ENCODE assay signal across 4 cellular contexts in the genomic region with DNA sequence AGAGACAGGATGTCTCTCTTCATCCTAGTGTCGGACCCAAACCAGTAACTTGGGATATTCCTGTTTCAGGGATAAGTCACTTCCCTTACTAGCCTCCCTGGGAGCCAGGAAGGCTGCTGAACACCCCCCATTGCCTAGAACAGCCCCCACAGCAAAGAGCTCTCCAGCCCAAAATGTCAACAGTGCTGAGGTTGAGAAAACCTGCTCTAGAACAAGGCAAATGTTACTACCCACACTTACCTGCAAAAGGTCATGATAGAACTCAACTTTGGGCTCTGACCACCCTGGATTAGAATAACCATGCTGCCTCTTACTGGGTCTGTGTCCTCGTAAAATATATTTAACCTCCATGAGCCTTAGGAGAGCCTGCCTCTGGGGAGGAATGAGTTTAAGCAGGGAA.
TF ChIP-seq lines count a peak whose summit lies in the region.

No MANE protein-coding gene starts in this region.

TF ChIP-seq in SK-N-SH, 30 proteins besides CTCF, POLR2A, EP300 and RAD21:
- no peak for TF ChIP-seq SMC3 (IDR thresholded peaks at IDR 0.05; ENCODE audit: low read depth, low read length)
- no peak for TF ChIP-seq TCF12 (IDR thresholded peaks at IDR 0.05)
- no peak for TF ChIP-seq TAF1 (IDR thresholded peaks at IDR 0.05; ENCODE audit: borderline replicate concordance, low read depth, low read length)
- TF ChIP-seq POLR2AphosphoS5 (IDR thresholded peaks at IDR 0.05; ENCODE audit: low read depth, low read length), result no peak
- TF ChIP-seq GATA2 (CRISPR knock-in tag; IDR thresholded peaks at IDR 0.05), result no peak
- no peak for TF ChIP-seq FOSL2 (IDR thresholded peaks at IDR 0.05; ENCODE audit: borderline replicate concordance, low read depth)
TF ChIP-seq in SK-N-SH: peak in this region for 0.

TF ChIP-seq in SK-N-SH treated with all-trans-retinoic acid at 6 μM for 48 hours, 23 proteins besides CTCF, POLR2A, EP300 and RAD21:
- TF ChIP-seq, protein P1, sequence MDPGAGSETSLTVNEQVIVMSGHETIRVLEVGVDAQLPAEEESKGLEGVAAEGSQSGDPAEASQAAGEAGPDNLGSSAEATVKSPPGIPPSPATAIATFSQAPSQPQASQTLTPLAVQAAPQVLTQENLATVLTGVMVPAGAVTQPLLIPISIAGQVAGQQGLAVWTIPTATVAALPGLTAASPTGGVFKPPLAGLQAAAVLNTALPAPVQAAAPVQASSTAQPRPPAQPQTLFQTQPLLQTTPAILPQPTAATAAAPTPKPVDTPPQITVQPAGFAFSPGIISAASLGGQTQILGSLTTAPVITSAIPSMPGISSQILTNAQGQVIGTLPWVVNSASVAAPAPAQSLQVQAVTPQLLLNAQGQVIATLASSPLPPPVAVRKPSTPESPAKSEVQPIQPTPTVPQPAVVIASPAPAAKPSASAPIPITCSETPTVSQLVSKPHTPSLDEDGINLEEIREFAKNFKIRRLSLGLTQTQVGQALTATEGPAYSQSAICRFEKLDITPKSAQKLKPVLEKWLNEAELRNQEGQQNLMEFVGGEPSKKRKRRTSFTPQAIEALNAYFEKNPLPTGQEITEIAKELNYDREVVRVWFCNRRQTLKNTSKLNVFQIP (CRISPR knock-in tag; IDR thresholded peaks at IDR 0.05; ENCODE audit: borderline replicate concordance, low read depth), result no peak
- no peak for TF ChIP-seq ZNF565 (CRISPR knock-in tag; conservative IDR thresholded peaks at IDR 0.05; ENCODE audit: low read depth)
- no peak for TF ChIP-seq ZFP30 (CRISPR knock-in tag; IDR thresholded peaks at IDR 0.05)
- no peak for TF ChIP-seq ZFP3 (CRISPR knock-in tag; IDR thresholded peaks at IDR 0.05)
- TF ChIP-seq ZC3H10 (CRISPR knock-in tag; IDR thresholded peaks at IDR 0.05), result no peak
- TF ChIP-seq, protein P2, sequence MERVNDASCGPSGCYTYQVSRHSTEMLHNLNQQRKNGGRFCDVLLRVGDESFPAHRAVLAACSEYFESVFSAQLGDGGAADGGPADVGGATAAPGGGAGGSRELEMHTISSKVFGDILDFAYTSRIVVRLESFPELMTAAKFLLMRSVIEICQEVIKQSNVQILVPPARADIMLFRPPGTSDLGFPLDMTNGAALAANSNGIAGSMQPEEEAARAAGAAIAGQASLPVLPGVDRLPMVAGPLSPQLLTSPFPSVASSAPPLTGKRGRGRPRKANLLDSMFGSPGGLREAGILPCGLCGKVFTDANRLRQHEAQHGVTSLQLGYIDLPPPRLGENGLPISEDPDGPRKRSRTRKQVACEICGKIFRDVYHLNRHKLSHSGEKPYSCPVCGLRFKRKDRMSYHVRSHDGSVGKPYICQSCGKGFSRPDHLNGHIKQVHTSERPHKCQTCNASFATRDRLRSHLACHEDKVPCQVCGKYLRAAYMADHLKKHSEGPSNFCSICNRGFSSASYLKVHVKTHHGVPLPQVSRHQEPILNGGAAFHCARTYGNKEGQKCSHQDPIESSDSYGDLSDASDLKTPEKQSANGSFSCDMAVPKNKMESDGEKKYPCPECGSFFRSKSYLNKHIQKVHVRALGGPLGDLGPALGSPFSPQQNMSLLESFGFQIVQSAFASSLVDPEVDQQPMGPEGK (CRISPR knock-in tag; IDR thresholded peaks at IDR 0.05; ENCODE audit: borderline replicate concordance), result no peak
- TF ChIP-seq, protein P3, sequence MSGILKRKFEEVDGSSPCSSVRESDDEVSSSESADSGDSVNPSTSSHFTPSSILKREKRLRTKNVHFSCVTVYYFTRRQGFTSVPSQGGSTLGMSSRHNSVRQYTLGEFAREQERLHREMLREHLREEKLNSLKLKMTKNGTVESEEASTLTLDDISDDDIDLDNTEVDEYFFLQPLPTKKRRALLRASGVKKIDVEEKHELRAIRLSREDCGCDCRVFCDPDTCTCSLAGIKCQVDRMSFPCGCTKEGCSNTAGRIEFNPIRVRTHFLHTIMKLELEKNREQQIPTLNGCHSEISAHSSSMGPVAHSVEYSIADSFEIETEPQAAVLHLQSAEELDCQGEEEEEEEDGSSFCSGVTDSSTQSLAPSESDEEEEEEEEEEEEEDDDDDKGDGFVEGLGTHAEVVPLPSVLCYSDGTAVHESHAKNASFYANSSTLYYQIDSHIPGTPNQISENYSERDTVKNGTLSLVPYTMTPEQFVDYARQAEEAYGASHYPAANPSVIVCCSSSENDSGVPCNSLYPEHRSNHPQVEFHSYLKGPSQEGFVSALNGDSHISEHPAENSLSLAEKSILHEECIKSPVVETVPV (CRISPR knock-in tag; IDR thresholded peaks at IDR 0.05), result no peak
- no peak for TF ChIP-seq ZNF70 (CRISPR knock-in tag; IDR thresholded peaks at IDR 0.05)
- TF ChIP-seq ARNTL (CRISPR knock-in tag; IDR thresholded peaks at IDR 0.05; ENCODE audit: borderline replicate concordance, low read depth), result no peak

TF ChIP-seq in IMR-90, 13 proteins besides CTCF, POLR2A, EP300 and RAD21:
- no peak for TF ChIP-seq BHLHE40 (IDR thresholded peaks at IDR 0.05; ENCODE audit: low read depth, low read length)
- TF ChIP-seq MAZ (IDR thresholded peaks at IDR 0.05; ENCODE audit: borderline replicate concordance, low read depth, low read length), result no peak
- TF ChIP-seq FOS (IDR thresholded peaks at IDR 0.05; ENCODE audit: low read depth, low read length), result no peak
- TF ChIP-seq RFX5 (IDR thresholded peaks at IDR 0.05; ENCODE audit: low read depth, low read length), result no peak
- no peak for TF ChIP-seq CHD1 (IDR thresholded peaks at IDR 0.05; ENCODE audit: low read depth, low read length)
- no peak for TF ChIP-seq MAFK (IDR thresholded peaks at IDR 0.05; ENCODE audit: low read depth, low read length)
- TF ChIP-seq CEBPB (IDR thresholded peaks at IDR 0.05; ENCODE audit: low read depth, low read length), result no peak
- no peak for TF ChIP-seq MXI1 (IDR thresholded peaks at IDR 0.05; ENCODE audit: borderline replicate concordance, low read depth, low read length)
- TF ChIP-seq, protein P4, sequence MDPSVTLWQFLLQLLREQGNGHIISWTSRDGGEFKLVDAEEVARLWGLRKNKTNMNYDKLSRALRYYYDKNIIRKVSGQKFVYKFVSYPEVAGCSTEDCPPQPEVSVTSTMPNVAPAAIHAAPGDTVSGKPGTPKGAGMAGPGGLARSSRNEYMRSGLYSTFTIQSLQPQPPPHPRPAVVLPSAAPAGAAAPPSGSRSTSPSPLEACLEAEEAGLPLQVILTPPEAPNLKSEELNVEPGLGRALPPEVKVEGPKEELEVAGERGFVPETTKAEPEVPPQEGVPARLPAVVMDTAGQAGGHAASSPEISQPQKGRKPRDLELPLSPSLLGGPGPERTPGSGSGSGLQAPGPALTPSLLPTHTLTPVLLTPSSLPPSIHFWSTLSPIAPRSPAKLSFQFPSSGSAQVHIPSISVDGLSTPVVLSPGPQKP (IDR thresholded peaks at IDR 0.05; ENCODE audit: borderline replicate concordance, low read depth, low read length), result no peak
- no peak for TF ChIP-seq RCOR1 (IDR thresholded peaks at IDR 0.05; ENCODE audit: insufficient replicate concordance, low read length)
- no peak for TF ChIP-seq SMC3 (IDR thresholded peaks at IDR 0.05; ENCODE audit: low read depth, low read length)
- TF ChIP-seq, protein P5, sequence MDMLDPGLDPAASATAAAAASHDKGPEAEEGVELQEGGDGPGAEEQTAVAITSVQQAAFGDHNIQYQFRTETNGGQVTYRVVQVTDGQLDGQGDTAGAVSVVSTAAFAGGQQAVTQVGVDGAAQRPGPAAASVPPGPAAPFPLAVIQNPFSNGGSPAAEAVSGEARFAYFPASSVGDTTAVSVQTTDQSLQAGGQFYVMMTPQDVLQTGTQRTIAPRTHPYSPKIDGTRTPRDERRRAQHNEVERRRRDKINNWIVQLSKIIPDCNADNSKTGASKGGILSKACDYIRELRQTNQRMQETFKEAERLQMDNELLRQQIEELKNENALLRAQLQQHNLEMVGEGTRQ (IDR thresholded peaks at IDR 0.05; ENCODE audit: low read depth, low read length), result no peak
- no peak for TF ChIP-seq NFE2L2 (IDR thresholded peaks at IDR 0.05; ENCODE audit: low read depth, low read length)
TF ChIP-seq in IMR-90: peak in this region for 0.

TF ChIP-seq in endothelial cell of umbilical vein, 7 proteins besides CTCF, POLR2A, EP300 and RAD21:
- TF ChIP-seq, protein P6, sequence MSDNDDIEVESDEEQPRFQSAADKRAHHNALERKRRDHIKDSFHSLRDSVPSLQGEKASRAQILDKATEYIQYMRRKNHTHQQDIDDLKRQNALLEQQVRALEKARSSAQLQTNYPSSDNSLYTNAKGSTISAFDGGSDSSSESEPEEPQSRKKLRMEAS (IDR thresholded peaks at IDR 0.05; ENCODE audit: insufficient read depth, insufficient read length), result no peak
- TF ChIP-seq GATA2 (IDR thresholded peaks at IDR 0.05; ENCODE audit: insufficient read depth, insufficient read length, low read depth, low read length), result no peak
- TF ChIP-seq JUN (IDR thresholded peaks at IDR 0.05; ENCODE audit: borderline replicate concordance, insufficient read depth, insufficient read length, low read depth), result no peak
- no peak for TF ChIP-seq FOS (IDR thresholded peaks at IDR 0.05; ENCODE audit: borderline replicate concordance, insufficient read depth, low read length)
- TF ChIP-seq POLR2AphosphoS5 (IDR thresholded peaks at IDR 0.05; ENCODE audit: insufficient read depth, low read depth, low read length), result no peak
- no peak for TF ChIP-seq MYC (IDR thresholded peaks at IDR 0.05; ENCODE audit: low read depth, low read length)
- TF ChIP-seq EZH2 (IDR thresholded peaks at IDR 0.05; ENCODE audit: borderline replicate concordance, low read depth, low read length, severe bottlenecking), result no peak
